ENCODE assay signal across 18 cellular contexts in genomic region chr20:62511300-62511914, GRCh38. TPM values are rescaled to one million over a fixed set of nuclear protein-coding genes. Genes with fewer than 3 reads are reported as not detected.
DNase-seq lines count a peak whose midpoint lies in the region; ATAC-seq, FAIRE-seq and TF ChIP-seq lines count a peak whose summit lies in the region.
"Had no signal": no experiment of that assay in that cellular context is flagged by ENCODE, and none has a peak within 500 bp of the region (broad histone marks: within the 10 kb centered on the region; RNA-seq: fewer than 3 reads in every experiment).

No MANE protein-coding gene starts in this region.

- ATAC-seq in IMR-90 (ENCODE audit: low read depth), result no peak
- no peak for ATAC-seq in stimulated activated naive B cell treated with anti-CD40 and anti-IgM and Interleukin-4, amounts not matched to agents 10 μg/mL and 1 μg/mL and 100 μg/mL, for 72 hours (replicated peaks)
- ATAC-seq in HG02588 (IDR thresholded peaks at IDR 0.05; ENCODE audit: unreplicated experiment), result no peak
- no peak for ATAC-seq in HG02981 (IDR thresholded peaks at IDR 0.05; ENCODE audit: unreplicated experiment)
- ATAC-seq: CD8-positive, alpha-beta T cell; GM23338 had no signal

- in situ Hi-C loops in IMR-90 (cut with MboI; ENCODE audit: low sequenced_read_pairs), result no loop called here

- H3K36me3 ChIP-seq in IMR-90 (ENCODE audit: control insufficient read depth, insufficient read depth, low read length) (no peaks in the 10 kb centered on the region), H1 (ENCODE audit: control insufficient read depth in 2 of 4, insufficient read depth in 4 of 4, low read length in 3 of 4) (no peaks in the 10 kb centered on the region)
- H3K36me3 ChIP-seq: MG63 had no signal

- H3K23ac ChIP-seq in IMR-90 (ENCODE audit: low read depth, low read length) (no peak overlapping the region), H1 (ENCODE audit: insufficient read length) (no peak overlapping the region)

- no peak overlapping the region for H2BK12ac ChIP-seq in H1 (ENCODE audit: low read depth, low read length)

- H4K91ac ChIP-seq in IMR-90 (ENCODE audit: insufficient read depth, low read depth, low read length) (no peak overlapping the region), H1 (replicated peaks; ENCODE audit: insufficient read length, low read length) (no peak overlapping the region)

- TF ChIP-seq POLR2A in IMR-90 (IDR thresholded peaks at IDR 0.05; ENCODE audit: low read depth, low read length) (no peak), H1 (IDR thresholded peaks at IDR 0.05; ENCODE audit: control extremely low read depth in 1 of 2, low read depth in 2 of 2, low read length in 2 of 2) (no peak)

- POLR2A ChIA-PET in IMR-90 (lab: Charles Lee; ENCODE audit: unreplicated experiment), result no interaction called here
- POLR2A ChIA-PET in H1 (lab: Charles Lee; ENCODE audit: partially characterized antibody), result no interaction called here
- POLR2A ChIA-PET in RWPE1 (lab: Yijun Ruan, JAX; ENCODE audit: low non-redundant PET), result no interaction called here

- H2BK120ac ChIP-seq in IMR-90 (ENCODE audit: low read depth, low read length) (no peak overlapping the region), H1 (replicated peaks; ENCODE audit: low read depth, low read length) (no peak overlapping the region)

- H3K36me3 Mint-ChIP-seq in stimulated activated naive B cell treated with anti-CD40 and anti-IgM and Interleukin-4, amounts not matched to agents 10 μg/mL and 1 μg/mL and 100 μg/mL, for 72 hours, result no peaks in the 10 kb centered on the region
- H3K36me3 Mint-ChIP-seq: CD8-positive, alpha-beta T cell had no signal

- no TSS peak for BruUV-seq in IMR-90 (replicated peaks; lab: Mats Ljungman, UMichigan)

- no peaks in the 10 kb centered on the region for H3K9me1 ChIP-seq in IMR-90 (ENCODE audit: insufficient read depth, low read length)

- dilution Hi-C loops in IMR-90 (cut with HindIII; ENCODE audit: low sequenced_read_pairs, unreplicated experiment), result no loop called here

- H3K18ac ChIP-seq in IMR-90 (ENCODE audit: low read depth, low read length), result no peak overlapping the region
- H3K18ac ChIP-seq in H1 (ENCODE audit: extremely low read depth, low read length), result no peak overlapping the region

- H2AK9ac ChIP-seq in IMR-90 (replicated peaks; ENCODE audit: low read depth, low read length, poor library complexity), result no peak overlapping the region

- H3K9me3 ChIP-seq in IMR-90 (ENCODE audit: control insufficient read depth, insufficient read depth, low read length) (no peaks in the 10 kb centered on the region), H1 (ENCODE audit: insufficient read depth in 2 of 2, low read depth in 1 of 2, low read length in 1 of 2) (no peaks in the 10 kb centered on the region)
- H3K9me3 ChIP-seq: MG63 had no signal

- H4K8ac ChIP-seq in IMR-90 (ENCODE audit: low read depth in 2 of 2, low read length in 2 of 2) (no peak overlapping the region), H1 (ENCODE audit: extremely low read depth, insufficient read depth, low read length) (peak overlapping the region; percentile 51)

- no peak overlapping the region for H2BK15ac ChIP-seq in IMR-90 (ENCODE audit: low read depth, low read length)
- no peak overlapping the region for H2BK15ac ChIP-seq in H1 (ENCODE audit: low read length)

- H3K9ac ChIP-seq in IMR-90 (ENCODE audit: low read depth, low read length) (no peak overlapping the region), H1 (replicated peaks in 1 of 4; ENCODE audit: extremely low read depth in 1 of 4, low read depth in 3 of 4, low read length in 3 of 4) (no peak overlapping the region)
- H3K9ac ChIP-seq: KMS-11 had no signal

- no peak for TF ChIP-seq EP300 in H1 (IDR thresholded peaks at IDR 0.05; ENCODE audit: borderline replicate concordance in 1 of 2, low read depth in 2 of 2, low read length in 2 of 2)

- H3K79me2 ChIP-seq in H1 (ENCODE audit: control insufficient read depth in 1 of 2, insufficient read depth in 2 of 2, low read length in 2 of 2), result no peaks in the 10 kb centered on the region

- H3K4me3 ChIP-seq in IMR-90 (ENCODE audit: insufficient read depth, low read depth, low read length) (no peak overlapping the region), H1 (ENCODE audit: extremely low read depth in 1 of 4, insufficient read depth in 2 of 4, low read depth in 3 of 4, low read length in 4 of 4) (no peak overlapping the region)
- H3K4me3 ChIP-seq: GM23338, MG63 had no signal

- H3K4me1 ChIP-seq in IMR-90 (ENCODE audit: control insufficient read depth, insufficient read depth, low read length) (no peaks in the 10 kb centered on the region), H1 (replicated peaks in 1 of 4; ENCODE audit: control insufficient read depth in 3 of 4, insufficient read depth in 4 of 4, low read length in 3 of 4) (no peaks in the 10 kb centered on the region)

- peaks cover 23 to 32% of the 10 kb centered on the region in 2 donors for H3K27me3 Mint-ChIP-seq in stimulated activated naive B cell treated with anti-CD40 and anti-IgM and Interleukin-4, amounts not matched to agents 10 μg/mL and 1 μg/mL and 100 μg/mL, for 72 hours

- H3K27ac ChIP-seq in IMR-90 (ENCODE audit: insufficient read depth, low read length) (no peak overlapping the region), H1 (ENCODE audit: low read depth, low read length) (no peak overlapping the region), RWPE1 (no peak overlapping the region)
- H3K27ac ChIP-seq: KMS-11 had no signal

- H3K4ac ChIP-seq in IMR-90 (ENCODE audit: low read depth, low read length) (no peak overlapping the region), H1 (replicated peaks; ENCODE audit: insufficient read length, low read depth, low read length) (no peak overlapping the region)

- H3K27ac Mint-ChIP-seq in stimulated activated naive B cell treated with anti-CD40 and anti-IgM and Interleukin-4, amounts not matched to agents 10 μg/mL and 1 μg/mL and 100 μg/mL, for 72 hours, result peak overlapping the region; percentile 62
- H3K27ac Mint-ChIP-seq: CD8-positive, alpha-beta T cell; GM23338; HFFc6 had no signal

- no peak for DNase-seq in IMR-90
- DNase-seq in H1 (ENCODE audit: low read depth in 1 of 2, low spot score in 2 of 2), result no peak
- DNase-seq in myocyte (ENCODE audit: low read depth), result peak; percentile 95
- no peak for DNase-seq in stimulated activated naive B cell treated with anti-CD40 and anti-IgM and Interleukin-4, amounts not matched to agents 10 μg/mL and 1 μg/mL and 100 μg/mL, for 72 hours
- no peak for DNase-seq in RWPE1 (ENCODE audit: low spot score)
- DNase-seq: ACHN; CD8-positive, alpha-beta T cell; HFFc6; MG63; NCI-H1092 treated with DMSO at 0.1 percent for 48 hours; NCI-H1694; NCI-H446 treated with DMSO at 0.1 percent for 48 hours; NCI-H774 had no signal

- H2BK20ac ChIP-seq in IMR-90 (ENCODE audit: low read depth, low read length), result no peak overlapping the region
- H2BK20ac ChIP-seq in H1 (ENCODE audit: low read length), result no peak overlapping the region

- peaks cover 44% of the 10 kb centered on the region for H3K27me3 ChIP-seq in IMR-90 (ENCODE audit: control insufficient read depth, insufficient read depth, low read length)
- no peaks in the 10 kb centered on the region; a peak in 1 of 7 replicates for H3K27me3 ChIP-seq in H1 (replicated peaks in 1 of 4; ENCODE audit: control insufficient read depth in 3 of 4, extremely low read depth in 1 of 4, insufficient read depth in 3 of 4, low read length in 3 of 4)
- H3K27me3 ChIP-seq: MG63 had no signal

- H3K79me1 ChIP-seq in IMR-90 (ENCODE audit: low read depth in 1 of 2, low read length in 2 of 2), result no peaks in the 10 kb centered on the region
- H3K79me1 ChIP-seq in H1 (ENCODE audit: low read depth, low read length), result no peaks in the 10 kb centered on the region; the same call in 1 of the 2 replicates

- H3K4me1 Mint-ChIP-seq in stimulated activated naive B cell treated with anti-CD40 and anti-IgM and Interleukin-4, amounts not matched to agents 10 μg/mL and 1 μg/mL and 100 μg/mL, for 72 hours, result peaks cover 4 to 12% of the 10 kb centered on the region in 2 donors
- H3K4me1 Mint-ChIP-seq: GM23338 had no signal

- H2BK5ac ChIP-seq in IMR-90 (ENCODE audit: low read depth, low read length, poor library complexity, severe bottlenecking) (no peak overlapping the region), H1 (ENCODE audit: low read depth, low read length) (no peak overlapping the region)

- CTCF ChIA-PET in IMR-90 (lab: Yijun Ruan, JAX), result no interaction called here
- CTCF ChIA-PET in H1 (lab: Charles Lee; ENCODE audit: partially characterized antibody), result interaction anchor here (1.2 kb wide), 1 partner anchor 12 kb away, joined by 5 read pairs; no protein-coding TSS in a partner anchor
- CTCF ChIA-PET in RWPE1 (lab: Yijun Ruan, JAX), result interaction anchor here (1.7 kb wide), 1 partner anchor 105 kb away, joined by 6 read pairs; no protein-coding TSS in a partner anchor

- H2AFZ ChIP-seq in IMR-90 (replicated peaks; ENCODE audit: low read length, poor library complexity), result peak overlapping the region; percentile 48
- H2AFZ ChIP-seq in H1 (ENCODE audit: low read length), result no peak overlapping the region
- H2AFZ ChIP-seq: GM23338 had no signal

- no peaks in the 10 kb centered on the region for H3K9me3 Mint-ChIP-seq in stimulated activated naive B cell treated with anti-CD40 and anti-IgM and Interleukin-4, amounts not matched to agents 10 μg/mL and 1 μg/mL and 100 μg/mL, for 72 hours
- H3K9me3 Mint-ChIP-seq: CD8-positive, alpha-beta T cell; GM23338; HFFc6 had no signal

- H3K4me2 ChIP-seq in IMR-90 (ENCODE audit: low read depth, low read length) (no peak overlapping the region), H1 (ENCODE audit: insufficient read depth in 1 of 2, low read depth in 2 of 2, low read length in 2 of 2) (no peak overlapping the region)
- H3K4me2 ChIP-seq: GM23338, KMS-11 had no signal

- intact Hi-C loops in IMR-90 (cut with micrococcal nuclease), result no loop called here

- peaks cover 1% of the 10 kb centered on the region; the same call in 1 of the 2 replicates for H3K23me2 ChIP-seq in H1 (ENCODE audit: low read depth, low read length)

- H4K5ac ChIP-seq in IMR-90 (ENCODE audit: low read depth, low read length), result no peak overlapping the region
- H4K5ac ChIP-seq in H1 (ENCODE audit: insufficient read length, low read depth, low read length), result no peak overlapping the region

- H4K20me1 ChIP-seq in IMR-90 (ENCODE audit: insufficient read depth, low read length) (no peaks in the 10 kb centered on the region), H1 (replicated peaks in 1 of 2; ENCODE audit: control insufficient read depth in 1 of 2, insufficient read depth in 2 of 2, low read length in 2 of 2) (no peaks in the 10 kb centered on the region)

- TF ChIP-seq RAD21 in IMR-90 (IDR thresholded peaks at IDR 0.05; ENCODE audit: low read length), result no peak
- TF ChIP-seq RAD21 in H1 (IDR thresholded peaks at IDR 0.05 in 1 of 2, conservative IDR thresholded peaks at IDR 0.05 in 1 of 2; ENCODE audit: low read depth in 2 of 2, low read length in 2 of 2), result no peak

- H3K56ac ChIP-seq in IMR-90 (ENCODE audit: extremely low read depth, insufficient read depth, low read length) (no peak overlapping the region), H1 (replicated peaks; ENCODE audit: insufficient read length, low read depth, low read length) (no peak overlapping the region)

- H2AK5ac ChIP-seq in IMR-90 (ENCODE audit: low read depth, low read length), result no peak overlapping the region
- H2AK5ac ChIP-seq in H1 (ENCODE audit: low read depth, low read length), result no peak overlapping the region

- H3K14ac ChIP-seq in IMR-90 (replicated peaks; ENCODE audit: low read depth, low read length) (no peak overlapping the region), H1 (ENCODE audit: insufficient read length) (no peak overlapping the region)

- H3K4me3 Mint-ChIP-seq in stimulated activated naive B cell treated with anti-CD40 and anti-IgM and Interleukin-4, amounts not matched to agents 10 μg/mL and 1 μg/mL and 100 μg/mL, for 72 hours, result no peak overlapping the region
- H3K4me3 Mint-ChIP-seq: CD8-positive, alpha-beta T cell; GM23338; HFFc6 had no signal

- WGBS in IMR-90 (ENCODE audit: extremely low coverage in 2 of 2, insufficient read length in 1 of 2), 2 experiments, result 43% methylated on average over 5 of the region's 8 CpGs; no CpG with 5 or more reads in 1 of the 2 experiments
- WGBS in H1 (ENCODE audit: extremely low coverage in 1 of 2, insufficient coverage in 1 of 2, insufficient read length in 1 of 2, insufficient replicate concordance in 2 of 2, low coverage in 1 of 2, low lambda C conversion rate in 2 of 2, missing lambda C conversion rate in 1 of 2), 2 experiments, result 91% methylated on average over 7 of the region's 8 CpGs; no CpG with 5 or more reads in 1 of the 2 experiments

- no peak for TF ChIP-seq CTCF in IMR-90 (conservative IDR thresholded peaks at IDR 0.05; ENCODE audit: low read depth, low read length)
- no peak for TF ChIP-seq CTCF in H1 (IDR thresholded peaks at IDR 0.05; ENCODE audit: control extremely low read depth in 1 of 3, insufficient read depth in 1 of 3, low read depth in 1 of 3, low read length in 3 of 3)
- TF ChIP-seq CTCF in RWPE1 (conservative IDR thresholded peaks at IDR 0.05; ENCODE audit: low read depth), result no peak

- no peak for FAIRE-seq in H1 (lab: Jason Lieb, UNC)
- FAIRE-seq: RCC 7860 had no signal

RNA-seq across cellular contexts. Expression of gene GATA5, which starts 35.6 kb away (rescaled TPM):
- total RNA-seq in IMR-90 (2012; rRNA removed) (not detected in 2 replicates), myocyte (not detected in 2 replicates)
- polyA plus RNA-seq in IMR-90 (2012; rRNA removed) (not detected in 2 replicates), H1 (2011; rRNA removed) (0.08 TPM in 2 replicates)
- not detected in 2 replicates for polyA plus RNA-seq in IMR-90 (2012; cell fraction: cytosol; rRNA removed)
- not detected in 2 replicates for polyA plus RNA-seq in IMR-90 (2012; cell fraction: nucleus; rRNA removed; ENCODE audit: low replicate concordance)
- total RNA-seq in H1 (2021; fragmentation: NEBNext Ultra II Directional; extraction: Animal tissue kit (Norgen Biotek cat#: 25700)), result 0.11 and 0.15 TPM in 2 replicates
- polyA plus RNA-seq in H1 (2011; cell fraction: cytosol; rRNA removed), result 0.10 TPM
- 0.14 TPM for polyA plus RNA-seq in H1 (2011; cell fraction: nucleus; rRNA removed)
- 0.11 to 0.17 TPM (median 0.12 TPM) in 3 of 4 replicates, not detected in the other for polyA plus RNA-seq in H1 (2012, experiment 1 of 2)
- polyA plus RNA-seq in H1 (2012, experiment 2 of 2), result 0.12 TPM
- 0.08 TPM for polyA plus RNA-seq in H1 (2013, experiment 1 of 2)
- 0.07 TPM for polyA plus RNA-seq in H1 (2013, experiment 2 of 2)
- polyA minus RNA-seq in H1 (2011; rRNA and poly(A)+ RNA removed), result 0.05 and 0.06 TPM in 2 replicates
- polyA minus RNA-seq in H1 (2011; cell fraction: cytosol; rRNA and poly(A)+ RNA removed), result not detected
- not detected for polyA minus RNA-seq in H1 (2011; cell fraction: nucleus; rRNA and poly(A)+ RNA removed)
- not detected for polyA plus RNA-seq in myocyte (2012)
- total RNA-seq: CD8-positive, alpha-beta T cell; HFFc6 had no signal
